ENCODE assay signal across 19 cellular contexts in the genomic region with DNA sequence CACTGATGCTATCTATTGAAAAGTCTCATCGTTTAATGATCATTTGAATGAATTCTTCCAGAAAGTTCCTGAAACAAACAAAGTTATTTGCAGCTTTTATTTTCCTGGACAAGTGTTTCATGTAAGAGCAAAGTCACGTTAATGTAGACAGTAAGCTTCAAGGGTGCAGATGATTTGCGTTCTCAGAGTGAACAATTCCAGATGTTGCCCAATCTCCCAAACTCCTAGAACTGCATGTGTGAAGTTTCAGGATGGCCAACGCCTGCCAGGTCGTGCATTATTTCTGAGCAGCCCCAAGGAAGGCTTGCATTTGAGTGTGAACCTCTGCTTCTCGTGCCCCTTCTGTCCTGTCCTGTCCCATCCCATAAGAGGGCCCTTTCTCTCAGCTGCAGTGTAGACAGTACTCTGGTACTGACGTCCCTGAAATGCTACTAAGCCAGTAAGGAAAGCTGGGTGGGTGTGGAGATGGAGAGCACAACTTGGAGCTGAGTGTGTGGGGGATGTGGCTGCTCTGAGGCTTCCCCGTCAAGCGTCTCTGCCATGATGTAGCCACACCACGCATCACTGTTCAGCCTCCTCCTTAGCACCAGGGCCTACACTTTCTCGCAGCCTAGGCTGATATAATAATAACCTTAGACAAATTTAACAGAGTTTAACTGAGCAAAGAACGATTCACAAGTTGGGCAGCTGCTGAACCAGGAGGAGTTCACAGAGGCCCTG. TPM values are rescaled to one million over a fixed set of nuclear protein-coding genes. Genes with fewer than 3 reads are reported as not detected.
DNase-seq lines count a peak whose midpoint lies in the region; ATAC-seq and TF ChIP-seq lines count a peak whose summit lies in the region.
"Had no signal": no experiment of that assay in that cellular context is flagged by ENCODE, and none has a peak within 500 bp of the region (broad histone marks: within the 10 kb centered on the region; RNA-seq: fewer than 3 reads in every experiment).

No MANE protein-coding gene starts in this region.

- no peak for DNase-seq in heart left ventricle
- no peak for DNase-seq in Right ventricle myocardium inferior (ENCODE audit: missing footprints)
- DNase-seq in neuronal stem cell (ENCODE audit: low spot score), result no peak
- DNase-seq in effector memory CD4-positive, alpha-beta T cell, result no peak
- DNase-seq in T-helper 2 cell, result no peak
- DNase-seq in ecto neural progenitor cell (ENCODE audit: low spot score), result no peak
- DNase-seq: AML-193; CD8-positive, alpha-beta T cell; COR-L47; DMS 273 treated with DMSO at 0.1 percent for 48 hours; DMS53; DND-41; EL had no signal

- H3K79me1 ChIP-seq in neuronal stem cell (ENCODE audit: low read depth, low read length), result no peaks in the 10 kb centered on the region

- TF ChIP-seq CTCF in heart left ventricle (IDR thresholded peaks at IDR 0.05) (no peak), OCI-LY3 (IDR thresholded peaks at IDR 0.05; ENCODE audit: low read depth, low read length) (no peak)

- H3K27ac ChIP-seq in heart left ventricle, result peak overlapping the region in 7 of 12 donors; percentile 17 to 69 (median 36)
- H3K27ac ChIP-seq in OCI-LY3 (ENCODE audit: low read length), result no peak overlapping the region
- H3K27ac ChIP-seq in neuronal stem cell (replicated peaks; ENCODE audit: low read length), result no peak overlapping the region
- no peak overlapping the region for H3K27ac ChIP-seq in effector memory CD4-positive, alpha-beta T cell (ENCODE audit: insufficient read depth, low read length, poor library complexity, severe bottlenecking)
- H3K27ac ChIP-seq: 22Rv1, A549 had no signal

- H3K4me1 ChIP-seq in heart left ventricle (peaks cover 0 to 27% (median 4%) of the 10 kb centered on the region in 12 donors), OCI-LY3 (ENCODE audit: low read length) (peaks cover 18% of the 10 kb centered on the region), neuronal stem cell (ENCODE audit: control insufficient read depth in 2 of 2, insufficient read depth in 1 of 2, low read depth in 1 of 2, low read length in 2 of 2) (peaks cover 0 to 6% of the 10 kb centered on the region in 2 donors)
- no peaks in the 10 kb centered on the region for H3K4me1 ChIP-seq in effector memory CD4-positive, alpha-beta T cell (ENCODE audit: control insufficient read depth, insufficient read depth, low read length, poor library complexity, severe bottlenecking)
- H3K4me1 ChIP-seq: HAP-1 had no signal

- no peaks in the 10 kb centered on the region for H3K79me2 ChIP-seq in OCI-LY3 (ENCODE audit: low read length)

- intact Hi-C loops in heart left ventricle (cut with DNase I) (no loop called here), Right ventricle myocardium inferior (cut with DNase I) (no loop called here)

- H2AFZ ChIP-seq in OCI-LY3 (ENCODE audit: low read depth, low read length) (no peak overlapping the region; the same call in 1 of the 2 replicates), neuronal stem cell (ENCODE audit: low read length) (no peak overlapping the region)

- H3K27me3 ChIP-seq in heart left ventricle (peaks cover 0 to 29% (median 4%) of the 10 kb centered on the region in 9 donors), OCI-LY3 (ENCODE audit: low read depth, low read length) (peaks cover 56% of the 10 kb centered on the region), neuronal stem cell (ENCODE audit: control insufficient read depth in 3 of 3, insufficient read depth in 3 of 3, low read depth in 1 of 3, low read length in 3 of 3) (no peaks in the 10 kb centered on the region)
- H3K27me3 ChIP-seq in effector memory CD4-positive, alpha-beta T cell (replicated peaks; ENCODE audit: control insufficient read depth, insufficient read depth, low read length, poor library complexity, severe bottlenecking), result no peaks in the 10 kb centered on the region

- H2BK5ac ChIP-seq in neuronal stem cell (ENCODE audit: low read length), result no peak overlapping the region

- 78 to 84% (median 80%) methylated on average over 12 of the region's 12 CpGs for WGBS in heart left ventricle, 4 donors
- WGBS in neuronal stem cell (ENCODE audit: extremely low coverage in 2 of 2, insufficient read length in 2 of 2, insufficient replicate concordance in 1 of 2), 2 donors, result no CpG with 5 or more reads among the region's 12 CpGs

- H2AK5ac ChIP-seq in neuronal stem cell (ENCODE audit: low read depth, low read length), result no peak overlapping the region

- TF ChIP-seq POLR2A in heart left ventricle (IDR thresholded peaks at IDR 0.05), result no peak

- H3K9me3 ChIP-seq in heart left ventricle (no peaks in the 10 kb centered on the region), OCI-LY3 (ENCODE audit: insufficient read depth, low read length) (no peaks in the 10 kb centered on the region), neuronal stem cell (replicated peaks in 1 of 2; ENCODE audit: control insufficient read depth in 2 of 2, insufficient read depth in 1 of 2, low read depth in 1 of 2, low read length in 2 of 2) (no peaks in the 10 kb centered on the region)
- no peaks in the 10 kb centered on the region for H3K9me3 ChIP-seq in effector memory CD4-positive, alpha-beta T cell (ENCODE audit: control insufficient read depth, low read length)
- H3K9me3 ChIP-seq: A549, HAP-1 had no signal

- ATAC-seq in heart left ventricle (no peak), Right ventricle myocardium inferior (no peak)
- ATAC-seq: A549; CD8-positive, alpha-beta T cell; GM12878 had no signal

- no peak overlapping the region for H2BK120ac ChIP-seq in neuronal stem cell (ENCODE audit: low read depth, low read length)

- H3K9ac ChIP-seq in OCI-LY3 (ENCODE audit: low read length), result no peak overlapping the region
- no peak overlapping the region for H3K9ac ChIP-seq in neuronal stem cell (ENCODE audit: low read depth, low read length, poor library complexity)

- H3K23ac ChIP-seq in neuronal stem cell (ENCODE audit: low read depth, low read length, poor library complexity), result no peak overlapping the region

- peak overlapping the region; percentile 35 for H3K4me2 ChIP-seq in OCI-LY3 (ENCODE audit: low read length)
- no peak overlapping the region for H3K4me2 ChIP-seq in neuronal stem cell (ENCODE audit: insufficient read depth, low read length, poor library complexity, severe bottlenecking)
- H3K4me2 ChIP-seq: A549 had no signal

- no peak overlapping the region for H3K14ac ChIP-seq in neuronal stem cell (ENCODE audit: low read length)

- H3K4ac ChIP-seq in neuronal stem cell (ENCODE audit: low read length), result no peak overlapping the region

- no peak overlapping the region for H4K91ac ChIP-seq in neuronal stem cell (ENCODE audit: low read depth, low read length, poor library complexity)

- H3K36me3 ChIP-seq in heart left ventricle (no peaks in the 10 kb centered on the region), OCI-LY3 (replicated peaks; ENCODE audit: low read depth, low read length) (no peaks in the 10 kb centered on the region), neuronal stem cell (replicated peaks in 1 of 2; ENCODE audit: control insufficient read depth in 2 of 2, insufficient read depth in 2 of 2, low read length in 2 of 2) (no peaks in the 10 kb centered on the region)
- H3K36me3 ChIP-seq in effector memory CD4-positive, alpha-beta T cell (ENCODE audit: control insufficient read depth, insufficient read depth, low read length), result no peaks in the 10 kb centered on the region
- H3K36me3 ChIP-seq: HAP-1 had no signal

- peak overlapping the region; percentile 12 for H2BK15ac ChIP-seq in neuronal stem cell (ENCODE audit: low read length)

- H3K4me3 ChIP-seq in heart left ventricle (no peak overlapping the region), OCI-LY3 (ENCODE audit: low read length) (no peak overlapping the region), neuronal stem cell (ENCODE audit: low read length in 2 of 2) (no peak overlapping the region)
- no peak overlapping the region for H3K4me3 ChIP-seq in effector memory CD4-positive, alpha-beta T cell (ENCODE audit: insufficient read depth, low read depth, low read length, poor library complexity, severe bottlenecking)
- H3K4me3 ChIP-seq: A549, GM12878, HAP-1 had no signal

- H4K20me1 ChIP-seq in OCI-LY3 (ENCODE audit: insufficient read depth, low read length), result no peaks in the 10 kb centered on the region

- H3K18ac ChIP-seq in neuronal stem cell (ENCODE audit: low read length), result no peak overlapping the region

- H2BK12ac ChIP-seq in neuronal stem cell (ENCODE audit: low read length), result no peak overlapping the region

- H4K8ac ChIP-seq in neuronal stem cell (ENCODE audit: low read depth, low read length), result no peak overlapping the region

RNA-seq across cellular contexts. Expression of a gene that starts 50.2 kb away (rescaled TPM):
- total RNA-seq in heart left ventricle (10 to 100 TPM in 2 of 9 donors, 1 to 10 TPM in 7; 2.1 to 20.5 (median 2.9) TPM), Right ventricle myocardium inferior (5.4 TPM)
- 1 to 10 TPM; 1.3 to 3.1 TPM for polyA plus RNA-seq in heart left ventricle
- 32.0 TPM for polyA plus RNA-seq in neuronal stem cell (2013, experiment 1 of 2)
- polyA plus RNA-seq in neuronal stem cell (2013, experiment 2 of 2), result 32.1 TPM
- total RNA-seq: GM12878, HT1080 had no signal
- polyA plus RNA-seq: GM12878 had no signal

Comparison
In these comparisons a context has a peak if more than half of its experiments do, and no peak if none do; other contexts are left out.
1. H3K27ac ChIP-seq: peak in heart left ventricle (7 of 12); none in OCI-LY3 (single experiment), neuronal stem cell (single experiment) and effector memory CD4-positive, alpha-beta T cell (single experiment).